ENCODE assay signal across 8 cellular contexts in the genomic region with DNA sequence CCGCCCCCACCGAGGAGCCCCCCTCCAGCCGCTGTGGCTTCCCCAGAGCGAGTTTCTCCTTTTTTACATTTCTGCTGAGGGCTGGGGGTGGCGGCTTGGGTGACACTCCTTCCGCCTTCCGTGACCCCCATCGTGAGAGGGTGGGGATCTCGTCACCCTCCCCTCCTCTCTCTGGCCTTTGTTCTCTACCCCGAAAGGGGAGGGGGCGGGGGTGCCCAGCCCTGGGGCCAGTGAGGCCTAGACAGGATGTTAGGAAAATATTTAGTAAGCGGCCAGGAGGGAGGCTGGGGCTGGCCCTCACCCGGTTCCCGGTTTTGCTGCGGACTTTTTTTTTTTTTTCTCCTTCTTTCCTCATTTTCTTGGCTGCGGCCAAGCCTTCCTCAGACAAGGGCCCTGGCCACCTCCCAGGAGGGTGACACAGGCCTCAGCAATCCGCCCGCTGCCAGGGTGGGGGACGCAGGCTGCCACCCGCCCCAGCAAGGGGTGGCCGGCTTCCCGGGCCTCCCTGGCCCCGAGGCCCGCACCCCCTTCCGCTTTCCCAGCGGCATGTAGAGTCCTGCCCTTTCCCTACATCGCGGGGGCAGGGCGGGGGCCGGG. TPM values are rescaled to one million over a fixed set of nuclear protein-coding genes. Genes with fewer than 3 reads are reported as not detected.
A peak's percentile ranks its signal among the peaks of the same experiment; 100 is the strongest.
DNase-seq lines count a peak whose midpoint lies in the region; ATAC-seq, FAIRE-seq and TF ChIP-seq lines count a peak whose summit lies in the region.

No MANE protein-coding gene starts in this region.

- no peak for TF ChIP-seq CTCF in neural crest cell (conservative IDR thresholded peaks at IDR 0.05)

- no peaks in the 10 kb centered on the region for H3K9me3 Mint-ChIP-seq in neural crest cell

- H3K4me1 Mint-ChIP-seq in neural crest cell, result peaks cover 2% of the 10 kb centered on the region

- ATAC-seq in GM19351 (IDR thresholded peaks at IDR 0.05; ENCODE audit: unreplicated experiment), result no peak

- peak overlapping the region; percentile 93 for H3K4me3 Mint-ChIP-seq in neural crest cell

- H3K36me3 Mint-ChIP-seq in neural crest cell (ENCODE audit: low read depth), result peaks cover 13% of the 10 kb centered on the region

- FAIRE-seq in urothelium cell line (lab: Jason Lieb, UNC), result no peak

- H3K27ac Mint-ChIP-seq in neural crest cell (ENCODE audit: unreplicated experiment), result peak overlapping the region; percentile 54

- peak; percentile 80 for DNase-seq in GDM1 (lab: John Stamatoyannopoulos, UW)
- DNase-seq in NOMO-1 treated with DMSO at 0.1 percent for 48 hours (lab: John Stamatoyannopoulos, UW; ENCODE audit: unreplicated experiment), result peak; percentile 91
- DNase-seq in activated naive CD4-positive, alpha-beta T cell treated with Interleukin-2 at 50 U/mL for 16 hours, result peak; percentile 59
- peak; percentile 93 for DNase-seq in foreskin melanocyte
- no peak for DNase-seq in neural crest cell (ENCODE audit: low read depth, low spot score)
- DNase-seq in urothelium cell line (ENCODE audit: low spot score), result peak; percentile 49
- DNase-seq in COR-L47 (lab: John Stamatoyannopoulos, UW), result no peak

- H3K27me3 Mint-ChIP-seq in neural crest cell (ENCODE audit: low read depth), result peaks cover 7% of the 10 kb centered on the region

RNA-seq across cellular contexts. Expression of a gene that starts 3.9 kb away (rescaled TPM):
- total RNA-seq in neural crest cell, result 177 and 187 TPM in 2 replicates

RNA-seq across cellular contexts. Expression of a gene that starts 10.8 kb away (rescaled TPM):
- 140 and 141 TPM in 2 replicates for total RNA-seq in neural crest cell

RNA-seq across cellular contexts. Expression of a gene that starts 14.5 kb away (rescaled TPM):
- total RNA-seq in neural crest cell, result 26.2 and 27.1 TPM in 2 replicates

RNA-seq across cellular contexts. Expression of a gene that starts 16.8 kb away (rescaled TPM):
- total RNA-seq in neural crest cell, result 414 and 421 TPM in 2 replicates

RNA-seq across cellular contexts. Expression of a gene that starts 23.0 kb away (rescaled TPM):
- 33.3 and 36.6 TPM in 2 replicates for total RNA-seq in neural crest cell

Comparison
In these comparisons a context has a peak if more than half of its experiments do, and no peak if none do; other contexts are left out.
1. DNase-seq: peak in GDM1 (single experiment), NOMO-1 treated with DMSO at 0.1 percent for 48 hours (single experiment), activated naive CD4-positive, alpha-beta T cell treated with Interleukin-2 at 50 U/mL for 16 hours (single experiment), foreskin melanocyte (single experiment) and urothelium cell line (single experiment); none in neural crest cell (single experiment) and COR-L47 (single experiment).